Comparison of ENCODE assay signal across 19 cellular contexts in the genomic region with DNA sequence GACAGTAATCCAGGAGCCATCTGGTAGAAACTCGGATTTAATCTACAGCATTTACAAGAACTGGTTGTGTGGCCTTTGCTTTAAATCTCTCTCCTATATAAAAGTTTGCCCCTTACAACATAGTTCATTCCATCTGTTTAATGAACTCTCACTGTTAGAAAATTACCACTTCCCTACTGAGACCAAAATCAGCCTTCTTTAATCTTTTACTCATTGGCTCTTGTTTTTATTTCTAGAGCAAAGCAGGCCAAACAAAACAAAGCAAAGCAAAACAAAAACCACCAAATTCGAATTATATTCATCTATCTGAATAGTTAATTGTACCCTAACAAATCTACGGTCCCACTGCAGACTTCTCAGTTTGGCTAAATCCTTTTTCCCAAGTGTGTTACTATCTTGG.
A peak's percentile ranks its signal among the peaks of the same experiment; 100 is the strongest.
DNase-seq lines count a peak whose midpoint lies in the region; ATAC-seq and TF ChIP-seq lines count a peak whose summit lies in the region.
"Had no signal": no experiment of that assay in that cellular context is flagged by ENCODE, and none has a peak within 500 bp of the region (broad histone marks: within the 10 kb centered on the region; RNA-seq: fewer than 3 reads in every experiment).

No MANE protein-coding gene starts in this region.

- intact Hi-C loops in MCF 10A (cut with micrococcal nuclease) = no loop called here
- intact Hi-C loops in mammary epithelial cell (cut with micrococcal nuclease) = no loop called here

- H3K4me3 ChIP-seq in mammary epithelial cell (replicated peaks in 1 of 3; ENCODE audit: insufficient read depth in 1 of 3, low read depth in 2 of 3, low read length in 3 of 3) = no peak overlapping the region
- H3K4me3 ChIP-seq in mesenchymal stem cell (ENCODE audit: insufficient read depth in 1 of 2, low read depth in 1 of 2, low read length in 2 of 2) = no peak overlapping the region
- H3K4me3 ChIP-seq: GM12878, MG63 had no signal

- H3K4me1 Mint-ChIP-seq in MCF 10A (ENCODE audit: insufficient read depth, unreplicated experiment) = peaks cover 7% of the 10 kb centered on the region
- H3K4me1 Mint-ChIP-seq: CD4-positive, alpha-beta memory T cell had no signal

- no peaks in the 10 kb centered on the region for H3K27me3 Mint-ChIP-seq in MCF 10A (ENCODE audit: insufficient read depth, unreplicated experiment)
- H3K27me3 Mint-ChIP-seq: CD4-positive, alpha-beta memory T cell had no signal

- TF ChIP-seq CTCF in MCF 10A (IDR thresholded peaks at IDR 0.05; ENCODE audit: unreplicated experiment) (no peak), mammary epithelial cell (conservative IDR thresholded peaks at IDR 0.05 in 1 of 2, IDR thresholded peaks at IDR 0.05 in 1 of 2; ENCODE audit: extremely low read depth in 1 of 2, insufficient read depth in 1 of 2, low read depth in 1 of 2, low read length in 2 of 2) (no peak)

- no peak overlapping the region for H3K9ac ChIP-seq in mammary epithelial cell (ENCODE audit: insufficient read depth, low read length)
- H3K9ac ChIP-seq in mesenchymal stem cell (ENCODE audit: low read length) = no peak overlapping the region
- H3K9ac ChIP-seq: KMS-11 had no signal

- H2BK120ac ChIP-seq in mesenchymal stem cell (ENCODE audit: low read depth, low read length) = no peak overlapping the region

- DNase-seq in MCF 10A (ENCODE audit: unreplicated experiment) = no peak
- DNase-seq in mammary epithelial cell = no peak
- peak; percentile 39 for DNase-seq in astrocyte of the hippocampus (ENCODE audit: low read depth, low spot score)
- DNase-seq in mesenchymal stem cell = no peak
- peak; percentile 16 for DNase-seq in superior temporal gyrus (ENCODE audit: extremely low spot score)
- DNase-seq in foreskin melanocyte = no peak
- no peak for DNase-seq in activated CD4-positive, alpha-beta T cell treated with anti-CD3 and anti-CD28 coated beads for 48 hours
- DNase-seq: CD4-positive, alpha-beta memory T cell; GDM1; GOT3; HFFc6; MG63; NCI-H1105; NCI-H1694; NCI-H510A treated with DMSO at 0.1 percent for 48 hours; SHP77 had no signal

- H3K27me3 ChIP-seq in mammary epithelial cell (ENCODE audit: insufficient read depth, low read length) (no peaks in the 10 kb centered on the region), mesenchymal stem cell (ENCODE audit: control insufficient read depth in 1 of 2, insufficient read depth in 1 of 2, low read length in 2 of 2) (no peaks in the 10 kb centered on the region)
- H3K27me3 ChIP-seq: MG63 had no signal

- POLR2A ChIA-PET in MCF 10A (lab: Yijun Ruan, JAX) = no interaction called here

- ATAC-seq in GM19467 (IDR thresholded peaks at IDR 0.05; ENCODE audit: unreplicated experiment) = no peak
- ATAC-seq: GM12878 had no signal

- no peak overlapping the region for H2BK5ac ChIP-seq in mesenchymal stem cell (ENCODE audit: low read depth, low read length, poor library complexity, severe bottlenecking)

- H2BK15ac ChIP-seq in mesenchymal stem cell (ENCODE audit: low read depth, poor library complexity, severe bottlenecking) = no peak overlapping the region

- no peak overlapping the region for H3K18ac ChIP-seq in mesenchymal stem cell (ENCODE audit: low read depth in 1 of 2, low read length in 2 of 2)

- WGBS in mammary epithelial cell (ENCODE audit: low coverage, missing lambda C conversion rate) = 82% methylated on average over 3 of the region's 3 CpGs
- WGBS in mesenchymal stem cell = 94% methylated on average over 3 of the region's 3 CpGs

- no peak overlapping the region for H3K4me2 ChIP-seq in mammary epithelial cell (ENCODE audit: insufficient read depth, low read depth, low read length)
- no peak overlapping the region for H3K4me2 ChIP-seq in mesenchymal stem cell (ENCODE audit: low read length, poor library complexity, severe bottlenecking)
- H3K4me2 ChIP-seq: KMS-11 had no signal

- H4K20me1 ChIP-seq in mammary epithelial cell (ENCODE audit: insufficient read depth, low read length) = no peaks in the 10 kb centered on the region

- no peak overlapping the region for H3K14ac ChIP-seq in mesenchymal stem cell (ENCODE audit: low read length in 2 of 2)

- H3K36me3 ChIP-seq in mammary epithelial cell (ENCODE audit: insufficient read depth, low read length) (no peaks in the 10 kb centered on the region), mesenchymal stem cell (ENCODE audit: control insufficient read depth in 1 of 2, insufficient read depth in 2 of 2, low read depth in 1 of 2, low read length in 2 of 2) (peaks cover 10 to 12% of the 10 kb centered on the region in 2 experiments)

- H4K91ac ChIP-seq in mesenchymal stem cell (ENCODE audit: low read length) = no peak overlapping the region

- H3K4me1 ChIP-seq in mammary epithelial cell (ENCODE audit: insufficient read depth, low read length) = peaks cover 6% of the 10 kb centered on the region
- H3K4me1 ChIP-seq in mesenchymal stem cell (ENCODE audit: control insufficient read depth, insufficient read depth, low read depth, low read length) = no peaks in the 10 kb centered on the region

- H2AFZ ChIP-seq in mammary epithelial cell (ENCODE audit: low read depth, low read length) (no peak overlapping the region), mesenchymal stem cell (ENCODE audit: low read depth, low read length) (no peak overlapping the region)

- BruUV-seq in MCF 10A (replicated peaks; lab: Mats Ljungman, UMichigan) (no TSS peak), mammary epithelial cell (replicated peaks; lab: Mats Ljungman, UMichigan) (no TSS peak)

- peaks cover 12% of the 10 kb centered on the region for H3K9me3 Mint-ChIP-seq in MCF 10A (ENCODE audit: unreplicated experiment)

- H3K4ac ChIP-seq in mesenchymal stem cell (ENCODE audit: low read depth in 1 of 2, low read length in 2 of 2) = no peak overlapping the region

- no peak overlapping the region for H4K8ac ChIP-seq in mesenchymal stem cell (ENCODE audit: low read length)

- peaks cover 5% of the 10 kb centered on the region for H3K9me3 ChIP-seq in mammary epithelial cell (replicated peaks; ENCODE audit: insufficient read depth, low read length)
- H3K9me3 ChIP-seq in mesenchymal stem cell (ENCODE audit: control insufficient read depth, low read length) = peaks cover 3% of the 10 kb centered on the region
- H3K9me3 ChIP-seq: MG63 had no signal

- no peak overlapping the region for H3K4me3 Mint-ChIP-seq in MCF 10A (ENCODE audit: unreplicated experiment)
- H3K4me3 Mint-ChIP-seq: CD4-positive, alpha-beta memory T cell; HFFc6 had no signal

- peaks cover 40% of the 10 kb centered on the region for H3K36me3 Mint-ChIP-seq in MCF 10A (ENCODE audit: insufficient read depth, unreplicated experiment)
- H3K36me3 Mint-ChIP-seq: CD4-positive, alpha-beta memory T cell had no signal

- no peak overlapping the region for H2BK12ac ChIP-seq in mesenchymal stem cell (ENCODE audit: low read length in 2 of 2)

- in situ Hi-C loops in mammary epithelial cell (cut with MboI; ENCODE audit: low sequenced_read_pairs in 2 of 2) = no loop called here

- peak overlapping the region; percentile 7 for H3K27ac Mint-ChIP-seq in MCF 10A (ENCODE audit: low read depth, unreplicated experiment)
- H3K27ac Mint-ChIP-seq: CD4-positive, alpha-beta memory T cell; HFFc6 had no signal

- no peak overlapping the region for H3K23ac ChIP-seq in mesenchymal stem cell (ENCODE audit: low read length in 2 of 2)

- peaks cover 1% of the 10 kb centered on the region for H3K79me1 ChIP-seq in mesenchymal stem cell (replicated peaks; ENCODE audit: low read length, poor library complexity, severe bottlenecking)

- H3K27ac ChIP-seq in mammary epithelial cell (ENCODE audit: insufficient read depth, low read depth, low read length) = no peak overlapping the region
- H3K27ac ChIP-seq in mesenchymal stem cell (ENCODE audit: low read length, poor library complexity, severe bottlenecking) = peak overlapping the region; percentile 54
- H3K27ac ChIP-seq: KMS-11 had no signal

- dilution Hi-C loops in mammary epithelial cell (cut with HindIII; ENCODE audit: low sequenced_read_pairs) = no loop called here

- no peak overlapping the region for H2AK5ac ChIP-seq in mesenchymal stem cell (ENCODE audit: low read length, severe bottlenecking)

- no peaks in the 10 kb centered on the region for H3K79me2 ChIP-seq in mammary epithelial cell (ENCODE audit: insufficient read depth, low read length)

- CTCF ChIA-PET in MCF 10A (lab: Yijun Ruan, JAX) (interaction anchor here (0.6 to 2.3 kb wide), 4 partner anchors 10 to 473 kb away, joined by 3 to 6 read pairs (median 3); no protein-coding TSS in a partner anchor), mammary epithelial cell (lab: Charles Lee; ENCODE audit: low non-redundant PET) (no interaction called here)

Comparison
In these comparisons a context has a peak if more than half of its experiments do, and no peak if none do; other contexts are left out.
1. DNase-seq: peak in astrocyte of the hippocampus (single experiment) and superior temporal gyrus (single experiment); none in MCF 10A (single experiment), mammary epithelial cell (single experiment), mesenchymal stem cell (single experiment), foreskin melanocyte (single experiment) and activated CD4-positive, alpha-beta T cell treated with anti-CD3 and anti-CD28 coated beads for 48 hours (single experiment).